In genomic region chr6:2840794-2841061, GRCh38 we compare ENCODE assay signal across 8 cellular contexts. TPM values are rescaled to one million over a fixed set of nuclear protein-coding genes. Genes with fewer than 3 reads are reported as not detected.
DNase-seq lines count a peak whose midpoint lies in the region; ATAC-seq, FAIRE-seq and TF ChIP-seq lines count a peak whose summit lies in the region.

No MANE protein-coding gene starts in this region.

- FAIRE-seq in A549 (lab: Jason Lieb, UNC): no peak

- H3K9me3 Mint-ChIP-seq in naive thymus-derived CD8-positive, alpha-beta T cell: no peaks in the 10 kb centered on the region

- H3K36me3 ChIP-seq in KOPT-K1 (ENCODE audit: insufficient read depth, low read length) (peaks cover 45% of the 10 kb centered on the region), duodenal mucosa (ENCODE audit: control insufficient read depth in 1 of 2, insufficient read depth in 2 of 2, low read length in 2 of 2) (peaks cover 18 to 23% of the 10 kb centered on the region in 2 donors)

- TF ChIP-seq CTCF in A549 (IDR thresholded peaks at IDR 0.05): no peak

- no peaks in the 10 kb centered on the region for H3K27me3 Mint-ChIP-seq in naive thymus-derived CD8-positive, alpha-beta T cell

- peak overlapping the region; percentile 73 to 97 (median 93) for H3K27ac Mint-ChIP-seq in naive thymus-derived CD8-positive, alpha-beta T cell

- no peak for TF ChIP-seq EP300 in A549 (IDR thresholded peaks at IDR 0.05)

- H3K27ac ChIP-seq in A549: peak overlapping the region; percentile 94 to 99
- H3K27ac ChIP-seq in KOPT-K1 (ENCODE audit: low read depth, low read length, poor library complexity, severe bottlenecking): peak overlapping the region; percentile 75
- H3K27ac ChIP-seq in duodenal mucosa (ENCODE audit: low read depth, low read length): peak overlapping the region; percentile 91

- H3K4me2 ChIP-seq in A549: peak overlapping the region; percentile 92

- H3K4me1 Mint-ChIP-seq in naive thymus-derived CD8-positive, alpha-beta T cell: peaks cover 22 to 67% (median 49%) of the 10 kb centered on the region in 4 donors

- no peak for ATAC-seq in A549
- ATAC-seq in naive thymus-derived CD8-positive, alpha-beta T cell: peak in 1 of 2 donors; percentile 0
- no peak for ATAC-seq in GM21529 (IDR thresholded peaks at IDR 0.05; ENCODE audit: unreplicated experiment)

- POLR2A ChIA-PET in A549 (lab: Yijun Ruan, JAX): interaction anchor here (1.5 to 2.8 kb wide), 5 partner anchors 17 to 148 kb away, joined by 5 to 24 read pairs (median 7); partner anchors contain the start of genes SERPINB9 and WRNIP1
- POLR2A ChIA-PET in naive thymus-derived CD8-positive, alpha-beta T cell (lab: Charles Lee): interaction anchor here (1.0 to 5.6 kb wide), 25 partner anchors 8 to 149 kb away, joined by 3 to 76 read pairs (median 10); partner anchors contain the start of genes SERPINB6, SERPINB9 and WRNIP1

- CTCF ChIA-PET in A549 (lab: Yijun Ruan, JAX): interaction anchor here (1.0 to 13.7 kb wide), 9 partner anchors 14 to 148 kb away, joined by 3 to 244 read pairs (median 7); no protein-coding TSS in a partner anchor

- TF ChIP-seq POLR2A in A549 (IDR thresholded peaks at IDR 0.05; ENCODE audit: low read length): no peak

- peaks cover 0 to 37% (median 11%) of the 10 kb centered on the region in 3 donors for H3K36me3 Mint-ChIP-seq in naive thymus-derived CD8-positive, alpha-beta T cell

- peak overlapping the region; percentile 33 to 88 for H3K9ac ChIP-seq in duodenal mucosa (ENCODE audit: low read depth in 1 of 2, low read length in 2 of 2)

- no peaks in the 10 kb centered on the region for H3K9me3 ChIP-seq in A549
- no peaks in the 10 kb centered on the region for H3K9me3 ChIP-seq in KOPT-K1 (ENCODE audit: insufficient read depth, low read length, poor library complexity, severe bottlenecking)
- H3K9me3 ChIP-seq in duodenal mucosa (ENCODE audit: control insufficient read depth in 1 of 2, low read length in 2 of 2): no peaks in the 10 kb centered on the region

- peak overlapping the region; percentile 71 for H3K4me3 ChIP-seq in A549
- H3K4me3 ChIP-seq in duodenal mucosa (ENCODE audit: low read depth in 1 of 2, low read length in 2 of 2): peak overlapping the region; percentile 67 to 98

- H3K4me1 ChIP-seq in A549: peaks cover 38% of the 10 kb centered on the region
- H3K4me1 ChIP-seq in duodenal mucosa (ENCODE audit: control insufficient read depth in 1 of 2, insufficient read depth in 2 of 2, low read length in 2 of 2): peaks cover 25 to 38% of the 10 kb centered on the region in 2 donors

- peak overlapping the region; percentile 86 to 95 (median 90) for H3K4me3 Mint-ChIP-seq in naive thymus-derived CD8-positive, alpha-beta T cell

- WGBS in A549 (ENCODE audit: missing lambda C conversion rate): 39% methylated on average over 2 of the region's 3 CpGs

- no peaks in the 10 kb centered on the region for H3K27me3 ChIP-seq in duodenal mucosa (ENCODE audit: control insufficient read depth in 1 of 2, insufficient read depth in 2 of 2, low read length in 2 of 2)

- DNase-seq in A549 (ENCODE audit: low read depth in 1 of 2, low spot score in 1 of 2) (no peak), COLO668 (lab: John Stamatoyannopoulos, UW; ENCODE audit: unreplicated experiment) (no peak), NCI-H226 (no peak), Ammon's horn (ENCODE audit: low spot score) (no peak)
- no peak for DNase-seq in naive thymus-derived CD8-positive, alpha-beta T cell

- TF ChIP-seq RAD21 in A549 (conservative IDR thresholded peaks at IDR 0.05 in 1 of 2, IDR thresholded peaks at IDR 0.05 in 1 of 2): no peak

TF ChIP-seq in A549, 52 proteins besides CTCF, POLR2A, EP300 and RAD21:
- no peak for TF ChIP-seq TP53 (CRISPR knock-in tag; IDR thresholded peaks at IDR 0.05)
- no peak for TF ChIP-seq RNF2 (IDR thresholded peaks at IDR 0.05; ENCODE audit: borderline replicate concordance, low read depth)
- no peak for TF ChIP-seq HDAC2 (IDR thresholded peaks at IDR 0.05)
- no peak for TF ChIP-seq EHMT2 (IDR thresholded peaks at IDR 0.05; ENCODE audit: low read depth)
- TF ChIP-seq HOXA7 (CRISPR knock-in tag; IDR thresholded peaks at IDR 0.05): no peak

RNA-seq across cellular contexts. Expression of gene SERPINB1, which starts 0.9 kb away (rescaled TPM):
- 98.6 and 135 TPM in 2 replicates for polyA plus RNA-seq in A549 (2011; rRNA removed)
- 19.2 and 22.3 TPM in 2 replicates for polyA plus RNA-seq in A549 (2012; cell fraction: cytosol; rRNA removed)
- 9.1 and 11.2 TPM in 2 replicates for polyA plus RNA-seq in A549 (2012; cell fraction: nucleus; rRNA removed)
- 52.6 to 63.2 TPM (median 52.7 TPM) in 3 replicates for polyA plus RNA-seq in A549 (2017; fragmentation: RNase III; extraction: RNeasy Plus Mini Kit Qiagen cat#74134 plus additional on column Dnase treatment)
- polyA minus RNA-seq in A549 (2011; rRNA and poly(A)+ RNA removed): 39.0 and 42.9 TPM in 2 replicates
- total RNA-seq in naive thymus-derived CD8-positive, alpha-beta T cell: 10 to 100 TPM; 65.3 to 67.1 TPM
- polyA plus RNA-seq in naive thymus-derived CD8-positive, alpha-beta T cell: 100 to 1,000 TPM; 121 to 130 (median 123) TPM
